Comparison of ENCODE assay signal across 1 cellular context in genomic region chr1:99599678-99600175, GRCh38.
TF ChIP-seq lines count a peak whose summit lies in the region.

No MANE protein-coding gene starts in this region.

TF ChIP-seq in K562, 482 proteins besides CTCF, POLR2A, EP300 and RAD21 (continued from another document and continues in another):
- TF ChIP-seq PML (IDR thresholded peaks at IDR 0.05; ENCODE audit: low read length) (peak; percentile 46; the same call in 1 of the 2 replicates), NFATC3 (IDR thresholded peaks at IDR 0.05) (no peak), ZNF785 (CRISPR knock-in tag; IDR thresholded peaks at IDR 0.05) (no peak), ZNF41 (CRISPR knock-in tag; conservative IDR thresholded peaks at IDR 0.05) (0 out of 2 replicates have a peak, but pooled peaks have one; percentile 39), ZNF212 (CRISPR knock-in tag; IDR thresholded peaks at IDR 0.05) (0 out of 2 replicates have a peak, but pooled peaks have one; percentile 16), NFE2 (IDR thresholded peaks at IDR 0.05; ENCODE audit: low read depth) (no peak), HSF4 (CRISPR knock-in tag; IDR thresholded peaks at IDR 0.05; ENCODE audit: borderline replicate concordance) (no peak), GTF2F1 (IDR thresholded peaks at IDR 0.05; ENCODE audit: low read depth, low read length) (no peak), TBP (optimal IDR thresholded peaks at IDR 0.05; ENCODE audit: low read depth, low read length) (peak; percentile 9), ZNF354B (CRISPR knock-in tag; IDR thresholded peaks at IDR 0.05) (no peak), CBX8 (IDR thresholded peaks at IDR 0.05; ENCODE audit: borderline replicate concordance, extremely low read depth, low read depth, low read length, poor library complexity, severe bottlenecking) (no peak), FOXK1 (CRISPR knock-in tag; IDR thresholded peaks at IDR 0.05; ENCODE audit: borderline replicate concordance) (no peak), ARNT (IDR thresholded peaks at IDR 0.05) (peak; percentile 69 to 83; a peak in 2 of 4 replicates), PTRF (tag; IDR thresholded peaks at IDR 0.05) (no peak), HOXB6 (CRISPR knock-in tag; IDR thresholded peaks at IDR 0.05; ENCODE audit: borderline replicate concordance) (no peak), SREBF2 (CRISPR knock-in tag; IDR thresholded peaks at IDR 0.05) (no peak), GATAD2A (IDR thresholded peaks at IDR 0.05) (no peak), RBM17 (IDR thresholded peaks at IDR 0.05; ENCODE audit: borderline replicate concordance, low read depth, low read length) (no peak), ZNF124 (CRISPR knock-in tag; IDR thresholded peaks at IDR 0.05) (no peak), MTA1 (IDR thresholded peaks at IDR 0.05; ENCODE audit: borderline replicate concordance) (peak; percentile 51; the same call in 1 of the 2 replicates), ARHGAP35 (IDR thresholded peaks at IDR 0.05; ENCODE audit: partially characterized antibody) (no peak), ZZZ3 (IDR thresholded peaks at IDR 0.05) (no peak), GMEB1 (CRISPR knock-in tag; IDR thresholded peaks at IDR 0.05) (no peak), ZNF24 (IDR thresholded peaks at IDR 0.05) (peak; percentile 70; the same call in 1 of the 2 replicates), GATA2 (CRISPR knock-in tag; IDR thresholded peaks at IDR 0.05) (peak; percentile 88), ZKSCAN3 (CRISPR knock-in tag; IDR thresholded peaks at IDR 0.05) (no peak), STAT5B (CRISPR knock-in tag; IDR thresholded peaks at IDR 0.05) (no peak), JUND (IDR thresholded peaks at IDR 0.05; ENCODE audit: borderline replicate concordance, low read depth, low read length) (peak; percentile 99), JUND (tag; IDR thresholded peaks at IDR 0.05; ENCODE audit: borderline replicate concordance, low read depth, low read length) (peak; percentile 99; the same call in 2 of the 3 replicates), NONO (IDR thresholded peaks at IDR 0.05; ENCODE audit: low read depth in 2 of 2, low read length in 1 of 2) (peak in 1 of 2 experiments; percentile 50; a peak in 1 of 4 replicates), ZBTB40 (IDR thresholded peaks at IDR 0.05) (no peak), ZBTB40 (CRISPR knock-in tag; IDR thresholded peaks at IDR 0.05) (no peak), SRSF1 (IDR thresholded peaks at IDR 0.05; ENCODE audit: low read depth, low read length) (no peak), HMGN3 (IDR thresholded peaks at IDR 0.05; ENCODE audit: borderline replicate concordance, extremely low read depth, insufficient read length, low read depth, low read length) (no peak), ZC3H8 (IDR thresholded peaks at IDR 0.05) (no peak), ETV5 (CRISPR knock-in tag; IDR thresholded peaks at IDR 0.05; ENCODE audit: low read depth) (peak; percentile 74; the same call in 1 of the 2 replicates), STAG1 (CRISPR knock-in tag; IDR thresholded peaks at IDR 0.05; ENCODE audit: borderline replicate concordance) (no peak), ZBTB8A (IDR thresholded peaks at IDR 0.05; ENCODE audit: partially characterized antibody) (no peak)
- TF ChIP-seq, protein P1, sequence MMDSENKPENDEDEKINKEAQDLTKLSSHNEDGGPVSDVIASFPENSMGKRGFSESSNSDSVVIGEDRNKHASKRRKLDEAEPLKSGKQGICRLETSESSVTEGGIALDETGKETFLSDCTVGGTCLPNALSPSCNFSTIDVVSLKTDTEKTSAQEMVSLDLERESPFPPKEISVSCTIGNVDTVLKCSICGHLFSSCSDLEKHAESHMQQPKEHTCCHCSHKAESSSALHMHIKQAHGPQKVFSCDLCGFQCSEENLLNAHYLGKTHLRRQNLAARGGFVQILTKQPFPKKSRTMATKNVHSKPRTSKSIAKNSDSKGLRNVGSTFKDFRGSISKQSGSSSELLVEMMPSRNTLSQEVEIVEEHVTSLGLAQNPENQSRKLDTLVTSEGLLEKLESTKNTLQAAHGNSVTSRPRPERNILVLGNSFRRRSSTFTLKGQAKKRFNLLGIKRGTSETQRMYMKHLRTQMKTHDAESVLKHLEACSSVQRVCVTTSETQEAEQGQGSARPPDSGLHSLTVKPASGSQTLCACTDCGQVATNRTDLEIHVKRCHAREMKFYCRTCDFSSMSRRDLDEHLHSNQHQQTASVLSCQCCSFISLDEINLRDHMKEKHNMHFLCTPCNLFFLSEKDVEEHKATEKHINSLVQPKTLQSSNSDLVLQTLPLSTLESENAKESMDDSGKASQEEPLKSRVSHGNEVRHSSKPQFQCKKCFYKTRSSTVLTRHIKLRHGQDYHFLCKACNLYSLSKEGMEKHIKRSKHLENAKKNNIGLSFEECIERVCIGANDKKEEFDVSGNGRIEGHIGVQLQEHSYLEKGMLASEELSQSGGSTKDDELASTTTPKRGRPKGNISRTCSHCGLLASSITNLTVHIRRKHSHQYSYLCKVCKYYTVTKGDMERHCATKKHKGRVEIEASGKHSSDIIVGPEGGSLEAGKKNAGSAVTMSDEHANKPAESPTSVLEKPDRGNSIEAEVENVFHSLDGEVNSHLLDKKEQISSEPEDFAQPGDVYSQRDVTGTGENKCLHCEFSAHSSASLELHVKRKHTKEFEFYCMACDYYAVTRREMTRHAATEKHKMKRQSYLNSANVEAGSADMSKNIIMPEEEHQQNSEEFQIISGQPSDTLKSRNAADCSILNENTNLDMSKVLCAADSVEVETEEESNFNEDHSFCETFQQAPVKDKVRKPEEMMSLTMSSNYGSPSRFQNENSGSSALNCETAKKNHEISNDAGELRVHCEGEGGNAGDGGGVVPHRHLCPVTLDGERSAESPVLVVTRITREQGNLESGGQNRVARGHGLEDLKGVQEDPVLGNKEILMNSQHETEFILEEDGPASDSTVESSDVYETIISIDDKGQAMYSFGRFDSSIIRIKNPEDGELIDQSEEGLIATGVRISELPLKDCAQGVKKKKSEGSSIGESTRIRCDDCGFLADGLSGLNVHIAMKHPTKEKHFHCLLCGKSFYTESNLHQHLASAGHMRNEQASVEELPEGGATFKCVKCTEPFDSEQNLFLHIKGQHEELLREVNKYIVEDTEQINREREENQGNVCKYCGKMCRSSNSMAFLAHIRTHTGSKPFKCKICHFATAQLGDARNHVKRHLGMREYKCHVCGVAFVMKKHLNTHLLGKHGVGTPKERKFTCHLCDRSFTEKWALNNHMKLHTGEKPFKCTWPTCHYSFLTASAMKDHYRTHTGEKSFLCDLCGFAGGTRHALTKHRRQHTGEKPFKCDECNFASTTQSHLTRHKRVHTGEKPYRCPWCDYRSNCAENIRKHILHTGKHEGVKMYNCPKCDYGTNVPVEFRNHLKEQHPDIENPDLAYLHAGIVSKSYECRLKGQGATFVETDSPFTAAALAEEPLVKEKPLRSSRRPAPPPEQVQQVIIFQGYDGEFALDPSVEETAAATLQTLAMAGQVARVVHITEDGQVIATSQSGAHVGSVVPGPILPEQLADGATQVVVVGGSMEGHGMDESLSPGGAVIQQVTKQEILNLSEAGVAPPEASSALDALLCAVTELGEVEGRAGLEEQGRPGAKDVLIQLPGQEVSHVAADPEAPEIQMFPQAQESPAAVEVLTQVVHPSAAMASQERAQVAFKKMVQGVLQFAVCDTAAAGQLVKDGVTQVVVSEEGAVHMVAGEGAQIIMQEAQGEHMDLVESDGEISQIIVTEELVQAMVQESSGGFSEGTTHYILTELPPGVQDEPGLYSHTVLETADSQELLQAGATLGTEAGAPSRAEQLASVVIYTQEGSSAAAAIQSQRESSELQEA (IDR thresholded peaks at IDR 0.05; ENCODE audit: low read depth), result no peak
- TF ChIP-seq, protein P2, sequence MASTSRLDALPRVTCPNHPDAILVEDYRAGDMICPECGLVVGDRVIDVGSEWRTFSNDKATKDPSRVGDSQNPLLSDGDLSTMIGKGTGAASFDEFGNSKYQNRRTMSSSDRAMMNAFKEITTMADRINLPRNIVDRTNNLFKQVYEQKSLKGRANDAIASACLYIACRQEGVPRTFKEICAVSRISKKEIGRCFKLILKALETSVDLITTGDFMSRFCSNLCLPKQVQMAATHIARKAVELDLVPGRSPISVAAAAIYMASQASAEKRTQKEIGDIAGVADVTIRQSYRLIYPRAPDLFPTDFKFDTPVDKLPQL (IDR thresholded peaks at IDR 0.05; ENCODE audit: extremely low read depth, insufficient read length), result no peak
- TF ChIP-seq, protein P3, sequence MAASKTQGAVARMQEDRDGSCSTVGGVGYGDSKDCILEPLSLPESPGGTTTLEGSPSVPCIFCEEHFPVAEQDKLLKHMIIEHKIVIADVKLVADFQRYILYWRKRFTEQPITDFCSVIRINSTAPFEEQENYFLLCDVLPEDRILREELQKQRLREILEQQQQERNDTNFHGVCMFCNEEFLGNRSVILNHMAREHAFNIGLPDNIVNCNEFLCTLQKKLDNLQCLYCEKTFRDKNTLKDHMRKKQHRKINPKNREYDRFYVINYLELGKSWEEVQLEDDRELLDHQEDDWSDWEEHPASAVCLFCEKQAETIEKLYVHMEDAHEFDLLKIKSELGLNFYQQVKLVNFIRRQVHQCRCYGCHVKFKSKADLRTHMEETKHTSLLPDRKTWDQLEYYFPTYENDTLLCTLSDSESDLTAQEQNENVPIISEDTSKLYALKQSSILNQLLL (CRISPR knock-in tag; IDR thresholded peaks at IDR 0.05; ENCODE audit: borderline replicate concordance), result no peak
